1 cellular context compared by ENCODE assay signal in the genomic region with DNA sequence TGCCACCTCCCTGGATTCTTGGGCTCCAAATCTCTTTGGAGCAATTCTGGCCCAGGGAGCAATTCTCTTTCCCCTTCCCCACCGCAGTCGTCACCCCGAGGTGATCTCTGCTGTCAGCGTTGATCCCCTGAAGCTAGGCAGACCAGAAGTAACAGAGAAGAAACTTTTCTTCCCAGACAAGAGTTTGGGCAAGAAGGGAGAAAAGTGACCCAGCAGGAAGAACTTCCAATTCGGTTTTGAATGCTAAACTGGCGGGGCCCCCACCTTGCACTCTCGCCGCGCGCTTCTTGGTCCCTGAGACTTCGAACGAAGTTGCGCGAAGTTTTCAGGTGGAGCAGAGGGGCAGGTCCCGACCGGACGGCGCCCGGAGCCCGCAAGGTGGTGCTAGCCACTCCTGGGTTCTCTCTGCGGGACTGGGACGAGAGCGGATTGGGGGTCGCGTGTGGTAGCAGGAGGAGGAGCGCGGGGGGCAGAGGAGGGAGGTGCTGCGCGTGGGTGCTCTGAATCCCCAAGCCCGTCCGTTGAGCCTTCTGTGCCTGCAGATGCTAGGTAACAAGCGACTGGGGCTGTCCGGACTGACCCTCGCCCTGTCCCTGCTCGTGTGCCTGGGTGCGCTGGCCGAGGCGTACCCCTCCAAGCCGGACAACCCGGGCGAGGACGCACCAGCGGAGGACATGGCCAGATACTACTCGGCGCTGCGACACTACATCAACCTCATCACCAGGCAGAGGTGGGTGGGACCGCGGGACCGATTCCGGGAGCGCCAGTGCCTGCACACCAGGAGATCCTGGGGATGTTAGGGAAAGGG.
TF ChIP-seq lines count a peak whose summit lies in the region.

No MANE protein-coding gene starts in this region.

TF ChIP-seq in GM12878, 131 proteins besides CTCF, POLR2A, EP300 and RAD21:
- TF ChIP-seq MYC (IDR thresholded peaks at IDR 0.05; ENCODE audit: insufficient read depth, insufficient read length, insufficient replicate concordance, low read length, severe bottlenecking) (no peak), NKRF (conservative IDR thresholded peaks at IDR 0.05) (no peak), RB1 (IDR thresholded peaks at IDR 0.05; ENCODE audit: borderline replicate concordance) (no peak), ZNF687 (IDR thresholded peaks at IDR 0.05) (no peak), ZNF24 (IDR thresholded peaks at IDR 0.05) (no peak), RUNX3 (IDR thresholded peaks at IDR 0.05; ENCODE audit: low read length) (no peak), ZZZ3 (IDR thresholded peaks at IDR 0.05; ENCODE audit: control insufficient read depth, insufficient read length, low read depth) (no peak), SUZ12 (IDR thresholded peaks at IDR 0.05; ENCODE audit: unreplicated experiment) (no peak), IRF4 (IDR thresholded peaks at IDR 0.05; ENCODE audit: low read depth, low read length) (no peak), ASH2L (IDR thresholded peaks at IDR 0.05; ENCODE audit: borderline replicate concordance, low read depth) (no peak), NR2C2 (IDR thresholded peaks at IDR 0.05; ENCODE audit: borderline replicate concordance, control insufficient read depth, insufficient read length, low read depth) (no peak), PAX8 (IDR thresholded peaks at IDR 0.05) (no peak), YY1 (IDR thresholded peaks at IDR 0.05; ENCODE audit: low read depth, low read length) (no peak), TCF3 (IDR thresholded peaks at IDR 0.05; ENCODE audit: borderline replicate concordance, insufficient read depth, low read depth, low read length) (no peak)
